14 cellular contexts compared by ENCODE assay signal in genomic region chr15:80559320-80559693, GRCh38.
"Had no signal": no experiment of that assay in that cellular context is flagged by ENCODE, and none has a peak within 500 bp of the region (broad histone marks: within the 10 kb centered on the region; RNA-seq: fewer than 3 reads in every experiment).

No MANE protein-coding gene starts in this region.

- H3K4me3 Mint-ChIP-seq: activated CD4-positive, alpha-beta memory T cell treated with anti-CD3 and anti-CD28 coated beads, Interleukin-2, amount 10 ng/mL, durations not matched to agents 7 days and 5 days; activated CD4-positive, alpha-beta T cell treated with anti-CD3 and anti-CD28 coated beads for 36 hours; activated T-cell treated with anti-CD3 and anti-CD28 coated beads, Interleukin-2, amount 50 U/mL, for 4 hours; memory B cell; naive thymus-derived CD8-positive, alpha-beta T cell; stimulated activated effector memory CD8-positive, alpha-beta T cell treated with anti-CD3 and anti-CD28 coated beads, Interleukin-12 subunit alpha, Interleukin-12 subunit beta, amount 100 ng/mL, for 72 hours had no signal

- ATAC-seq: activated CD4-positive, alpha-beta T cell treated with anti-CD3 and anti-CD28 coated beads for 36 hours; activated T-cell treated with anti-CD3 and anti-CD28 coated beads, Interleukin-2, amount 50 U/mL, for 4 hours; gastroesophageal sphincter; heart right ventricle; naive thymus-derived CD8-positive, alpha-beta T cell; stimulated activated effector memory CD8-positive, alpha-beta T cell treated with anti-CD3 and anti-CD28 coated beads, Interleukin-12 subunit alpha, Interleukin-12 subunit beta, amount 100 ng/mL, for 72 hours had no signal

- DNase-seq: activated CD4-positive, alpha-beta memory T cell treated with anti-CD3 and anti-CD28 coated beads, Interleukin-2, amount 10 ng/mL, durations not matched to agents 7 days and 5 days; activated CD4-positive, alpha-beta T cell treated with anti-CD3 and anti-CD28 coated beads for 36 hours; activated effector memory CD4-positive, alpha-beta T cell treated with Interleukin-2 at 50 U/mL for 16 hours; activated naive CD4-positive, alpha-beta T cell treated with anti-CD3 and anti-CD28 coated beads, Interleukin-2, amount 50 U/mL, for 16 hours; activated T-cell treated with anti-CD3 and anti-CD28 coated beads, Interleukin-2, amount 50 U/mL, for 4 hours; heart right ventricle; naive thymus-derived CD8-positive, alpha-beta T cell; stimulated activated CD4-positive, alpha-beta T cell treated with anti-CD3 and anti-CD28 coated beads, Interleukin-12 subunit alpha, Interleukin-12 subunit beta, amount 100 ng/mL, for 4 hours had no signal

- H3K4me1 ChIP-seq: gastroesophageal sphincter, heart right ventricle, parathyroid adenoma, vagina had no signal

- H3K9me3 Mint-ChIP-seq: activated CD4-positive, alpha-beta memory T cell treated with anti-CD3 and anti-CD28 coated beads, Interleukin-2, amount 10 ng/mL, durations not matched to agents 7 days and 5 days; activated T-cell treated with anti-CD3 and anti-CD28 coated beads, Interleukin-2, amount 50 U/mL, for 4 hours; naive thymus-derived CD8-positive, alpha-beta T cell; stimulated activated effector memory CD8-positive, alpha-beta T cell treated with anti-CD3 and anti-CD28 coated beads, Interleukin-12 subunit alpha, Interleukin-12 subunit beta, amount 100 ng/mL, for 72 hours had no signal

- H3K4me1 Mint-ChIP-seq: activated CD4-positive, alpha-beta memory T cell treated with anti-CD3 and anti-CD28 coated beads, Interleukin-2, amount 10 ng/mL, durations not matched to agents 7 days and 5 days; activated CD4-positive, alpha-beta T cell treated with anti-CD3 and anti-CD28 coated beads for 36 hours; naive thymus-derived CD8-positive, alpha-beta T cell; stimulated activated effector memory CD8-positive, alpha-beta T cell treated with anti-CD3 and anti-CD28 coated beads, Interleukin-12 subunit alpha, Interleukin-12 subunit beta, amount 100 ng/mL, for 72 hours had no signal

- H3K36me3 ChIP-seq: heart right ventricle, vagina had no signal

- H3K36me3 Mint-ChIP-seq: memory B cell; naive thymus-derived CD8-positive, alpha-beta T cell; stimulated activated effector memory CD8-positive, alpha-beta T cell treated with anti-CD3 and anti-CD28 coated beads, Interleukin-12 subunit alpha, Interleukin-12 subunit beta, amount 100 ng/mL, for 72 hours had no signal

- H3K27ac ChIP-seq: epithelial cell of prostate, gastroesophageal sphincter, heart right ventricle, parathyroid adenoma, vagina had no signal

- H3K79me2 ChIP-seq: parathyroid adenoma had no signal

- H2AFZ ChIP-seq: parathyroid adenoma had no signal

- H3K4me3 ChIP-seq: gastroesophageal sphincter, heart right ventricle, vagina had no signal

- H3K27me3 ChIP-seq: gastroesophageal sphincter, vagina had no signal

- H3K9me3 ChIP-seq: gastroesophageal sphincter, heart right ventricle, vagina had no signal

- H3K27ac Mint-ChIP-seq: activated CD4-positive, alpha-beta memory T cell treated with anti-CD3 and anti-CD28 coated beads, Interleukin-2, amount 10 ng/mL, durations not matched to agents 7 days and 5 days; activated CD4-positive, alpha-beta T cell treated with anti-CD3 and anti-CD28 coated beads for 36 hours; memory B cell; naive thymus-derived CD8-positive, alpha-beta T cell; stimulated activated effector memory CD8-positive, alpha-beta T cell treated with anti-CD3 and anti-CD28 coated beads, Interleukin-12 subunit alpha, Interleukin-12 subunit beta, amount 100 ng/mL, for 72 hours had no signal
